Comparison of ENCODE assay signal across 10 cellular contexts in genomic region chr1:19405195-19405760, GRCh38.
DNase-seq lines count a peak whose midpoint lies in the region; ATAC-seq and TF ChIP-seq lines count a peak whose summit lies in the region.
"Had no signal": no experiment of that assay in that cellular context is flagged by ENCODE, and none has a peak within 500 bp of the region (broad histone marks: within the 10 kb centered on the region; RNA-seq: fewer than 3 reads in every experiment).

No MANE protein-coding gene starts in this region.

- ATAC-seq in stimulated activated naive CD8-positive, alpha-beta T cell treated with anti-CD3 and anti-CD28 coated beads, Interleukin-15, Interleukin-2, amounts not matched to agents 100 U/mL and 50 U/mL, for 24 hours = no peak

- H3K36me3 Mint-ChIP-seq in stimulated activated naive CD8-positive, alpha-beta T cell treated with anti-CD3 and anti-CD28 coated beads, Interleukin-15, Interleukin-2, amounts not matched to agents 100 ng/mL and 50 ng/mL, for 24 hours (ENCODE audit: low read depth) = peaks cover 19% of the 10 kb centered on the region

- no peaks in the 10 kb centered on the region for H3K9me2 ChIP-seq in MM.1S (replicated peaks; ENCODE audit: insufficient read depth, low read length)
- no peaks in the 10 kb centered on the region for H3K9me2 ChIP-seq in Karpas-422 (replicated peaks; ENCODE audit: insufficient read depth, low read length)

- TF ChIP-seq CTCF in ascending aorta (IDR thresholded peaks at IDR 0.05) (peak in 2 of 3 experiments; percentile 13 to 18), MM.1S (IDR thresholded peaks at IDR 0.05; ENCODE audit: low read length) (no peak)

- H3K27me3 ChIP-seq in ascending aorta (no peaks in the 10 kb centered on the region), layer of hippocampus (ENCODE audit: control insufficient read depth, insufficient read depth, low read length) (no peaks in the 10 kb centered on the region), MM.1S (replicated peaks; ENCODE audit: insufficient read depth, low read length) (no peaks in the 10 kb centered on the region), Karpas-422 (ENCODE audit: low read length) (no peaks in the 10 kb centered on the region)

- no peaks in the 10 kb centered on the region for H3K27me3 Mint-ChIP-seq in stimulated activated naive CD8-positive, alpha-beta T cell treated with anti-CD3 and anti-CD28 coated beads, Interleukin-15, Interleukin-2, amounts not matched to agents 100 ng/mL and 50 ng/mL, for 24 hours

- peak overlapping the region; percentile 52 for H3K27ac Mint-ChIP-seq in stimulated activated naive CD8-positive, alpha-beta T cell treated with anti-CD3 and anti-CD28 coated beads, Interleukin-15, Interleukin-2, amounts not matched to agents 100 ng/mL and 50 ng/mL, for 24 hours

- H3K4me3 ChIP-seq in ascending aorta (no peak overlapping the region), MM.1S (ENCODE audit: low read length) (no peak overlapping the region), Karpas-422 (ENCODE audit: low read length) (no peak overlapping the region)

- intact Hi-C loops in ascending aorta (cut with DNase I) = no loop called here

- H3K4me2 ChIP-seq in MM.1S (ENCODE audit: low read depth, low read length) (no peak overlapping the region), Karpas-422 (ENCODE audit: low read depth, low read length, poor library complexity, severe bottlenecking) (no peak overlapping the region)

- peaks cover 67% of the 10 kb centered on the region for H3K4me1 Mint-ChIP-seq in stimulated activated naive CD8-positive, alpha-beta T cell treated with anti-CD3 and anti-CD28 coated beads, Interleukin-15, Interleukin-2, amounts not matched to agents 100 ng/mL and 50 ng/mL, for 24 hours (ENCODE audit: low read depth)

- no peak overlapping the region for H2AFZ ChIP-seq in MM.1S (ENCODE audit: low read length)
- no peak overlapping the region for H2AFZ ChIP-seq in Karpas-422 (ENCODE audit: low read length)

- H3K9ac ChIP-seq in MM.1S (ENCODE audit: low read length) = no peak overlapping the region
- H3K9ac ChIP-seq in Karpas-422 (ENCODE audit: low read length) = no peak overlapping the region

- no peak for DNase-seq in stimulated activated naive CD8-positive, alpha-beta T cell treated with anti-CD3 and anti-CD28 coated beads, Interleukin-15, Interleukin-2, amounts not matched to agents 100 U/mL and 50 U/mL, for 24 hours
- no peak for DNase-seq in ascending aorta (ENCODE audit: low spot score in 2 of 2)
- DNase-seq in SIG-M5 (lab: John Stamatoyannopoulos, UW) = no peak
- no peak for DNase-seq in MM.1S
- no peak for DNase-seq in hypothalamus (lab: John Stamatoyannopoulos, UW)
- no peak for DNase-seq in Karpas-422
- DNase-seq: activated CD4-positive, alpha-beta T cell treated with anti-CD3 and anti-CD28 coated beads, Interleukin-2, amount 50 U/mL, for 48 hours; NCI-H1930 had no signal

- no peaks in the 10 kb centered on the region for H3K36me3 ChIP-seq in ascending aorta
- H3K36me3 ChIP-seq in MM.1S (replicated peaks; ENCODE audit: insufficient read depth, low read length) = no peaks in the 10 kb centered on the region
- no peaks in the 10 kb centered on the region for H3K36me3 ChIP-seq in Karpas-422 (ENCODE audit: insufficient read depth, low read length)

- H4K20me1 ChIP-seq in MM.1S (ENCODE audit: insufficient read depth, low read length) = no peaks in the 10 kb centered on the region
- H4K20me1 ChIP-seq in Karpas-422 (ENCODE audit: insufficient read depth, low read depth, low read length) = peaks cover 14% of the 10 kb centered on the region

- H3K27ac ChIP-seq in ascending aorta = peak overlapping the region in 1 of 2 donors; percentile 8
- peak overlapping the region; percentile 68 for H3K27ac ChIP-seq in layer of hippocampus (ENCODE audit: low read depth, low read length)
- H3K27ac ChIP-seq in MM.1S (ENCODE audit: low read length) = no peak overlapping the region
- H3K27ac ChIP-seq in Karpas-422 (ENCODE audit: low read length) = no peak overlapping the region

- peaks cover 64% of the 10 kb centered on the region for H3K79me2 ChIP-seq in MM.1S (ENCODE audit: low read length)
- H3K79me2 ChIP-seq in Karpas-422 (ENCODE audit: low read length) = peaks cover 91% of the 10 kb centered on the region

- H3K4me3 Mint-ChIP-seq in stimulated activated naive CD8-positive, alpha-beta T cell treated with anti-CD3 and anti-CD28 coated beads, Interleukin-15, Interleukin-2, amounts not matched to agents 100 ng/mL and 50 ng/mL, for 24 hours = no peak overlapping the region

- peaks cover 18 to 55% of the 10 kb centered on the region in 2 donors for H3K4me1 ChIP-seq in ascending aorta
- no peaks in the 10 kb centered on the region for H3K4me1 ChIP-seq in MM.1S (ENCODE audit: low read length)
- H3K4me1 ChIP-seq in Karpas-422 (ENCODE audit: low read length) = peaks cover 28% of the 10 kb centered on the region

- no peaks in the 10 kb centered on the region for H3F3A ChIP-seq in MM.1S (ENCODE audit: insufficient read depth, low read length)

- no peaks in the 10 kb centered on the region for H3K9me3 ChIP-seq in ascending aorta
- H3K9me3 ChIP-seq in MM.1S (replicated peaks; ENCODE audit: insufficient read depth, low read length) = no peaks in the 10 kb centered on the region
- no peaks in the 10 kb centered on the region for H3K9me3 ChIP-seq in Karpas-422 (ENCODE audit: low read length)

- H3K9me3 Mint-ChIP-seq in stimulated activated naive CD8-positive, alpha-beta T cell treated with anti-CD3 and anti-CD28 coated beads, Interleukin-15, Interleukin-2, amounts not matched to agents 100 ng/mL and 50 ng/mL, for 24 hours = no peaks in the 10 kb centered on the region
